Comparison of ENCODE assay signal across 10 cellular contexts in the genomic region with DNA sequence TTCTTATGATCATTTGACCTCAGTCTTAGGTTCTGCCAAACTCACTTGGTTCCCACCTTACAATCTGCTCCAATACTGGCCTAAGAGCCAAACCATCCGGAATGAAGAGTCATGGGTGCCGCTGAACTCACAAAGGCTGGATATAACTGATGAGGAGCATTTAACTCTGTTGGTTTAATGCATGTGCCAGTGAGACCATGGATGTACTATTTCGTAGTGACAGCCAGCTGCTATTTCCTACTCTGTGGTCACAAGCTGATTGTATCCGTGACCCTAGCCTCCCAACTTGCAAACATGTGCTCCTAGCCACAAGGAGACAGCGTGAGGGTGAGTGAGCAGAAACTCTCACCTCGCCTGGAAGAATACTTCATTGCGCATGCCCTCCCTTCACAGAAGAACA.
DNase-seq lines count a peak whose midpoint lies in the region; ATAC-seq, FAIRE-seq and TF ChIP-seq lines count a peak whose summit lies in the region.
"Had no signal": no experiment of that assay in that cellular context is flagged by ENCODE, and none has a peak within 500 bp of the region (broad histone marks: within the 10 kb centered on the region; RNA-seq: fewer than 3 reads in every experiment).

No MANE protein-coding gene starts in this region.

- no peak overlapping the region for H3K9ac ChIP-seq in H1 (replicated peaks in 1 of 4; ENCODE audit: extremely low read depth in 1 of 4, low read depth in 3 of 4, low read length in 3 of 4)

- no peak overlapping the region for H2AK5ac ChIP-seq in H1 (ENCODE audit: low read depth, low read length)

- H4K8ac ChIP-seq in H1 (ENCODE audit: extremely low read depth, insufficient read depth, low read length), result no peak overlapping the region

- no peak overlapping the region for H2AFZ ChIP-seq in H1 (ENCODE audit: low read length)

- H2BK12ac ChIP-seq in H1 (ENCODE audit: low read depth, low read length), result peak overlapping the region; percentile 65; the same call in 1 of the 2 replicates

- H3K23ac ChIP-seq in H1 (ENCODE audit: insufficient read length), result no peak overlapping the region

- in situ Hi-C loops in KBM-7 (cut with MboI; ENCODE audit: low pct_unique_long_range_greater_than_20kb, low sequenced_read_pairs), result no loop called here

- H4K5ac ChIP-seq in H1 (ENCODE audit: insufficient read length, low read depth, low read length), result no peak overlapping the region

- H3K4ac ChIP-seq in H1 (replicated peaks; ENCODE audit: insufficient read length, low read depth, low read length), result no peak overlapping the region

- CTCF ChIA-PET in H1 (lab: Charles Lee; ENCODE audit: partially characterized antibody), result interaction anchor here (0.6 to 4.1 kb wide), 7 partner anchors 8 to 258 kb away, joined by 3 to 21 read pairs (median 5); no protein-coding TSS in a partner anchor

- H3K4me2 ChIP-seq in H1 (ENCODE audit: insufficient read depth in 1 of 2, low read depth in 2 of 2, low read length in 2 of 2), result no peak overlapping the region

- no peak overlapping the region for H4K91ac ChIP-seq in H1 (replicated peaks; ENCODE audit: insufficient read length, low read length)

- 85% methylated on average over 7 of the region's 7 CpGs; no CpG with 5 or more reads in 1 of the 2 experiments for WGBS in H1 (ENCODE audit: extremely low coverage in 1 of 2, insufficient coverage in 1 of 2, insufficient read length in 1 of 2, insufficient replicate concordance in 2 of 2, low coverage in 1 of 2, low lambda C conversion rate in 2 of 2, missing lambda C conversion rate in 1 of 2), 2 experiments

- TF ChIP-seq CTCF in H1 (IDR thresholded peaks at IDR 0.05; ENCODE audit: control extremely low read depth in 1 of 3, insufficient read depth in 1 of 3, low read depth in 1 of 3, low read length in 3 of 3), result no peak
- no peak for TF ChIP-seq CTCF in retinal pigment epithelial cell (conservative IDR thresholded peaks at IDR 0.05; ENCODE audit: low read depth, low read length)
- TF ChIP-seq CTCF in omental fat pad (IDR thresholded peaks at IDR 0.05), result no peak

- H3K14ac ChIP-seq in H1 (ENCODE audit: insufficient read length), result peak overlapping the region; percentile 80

- peak; percentile 43 for ATAC-seq in GM18858 (IDR thresholded peaks at IDR 0.05; ENCODE audit: unreplicated experiment)
- no peak for ATAC-seq in GM21526 (IDR thresholded peaks at IDR 0.05; ENCODE audit: low FRiP score, unreplicated experiment)
- no peak for ATAC-seq in omental fat pad (ENCODE audit: low FRiP score)

- H3K18ac ChIP-seq in H1 (ENCODE audit: extremely low read depth, low read length), result no peak overlapping the region

- no peaks in the 10 kb centered on the region for H3K36me3 ChIP-seq in H1 (ENCODE audit: control insufficient read depth in 2 of 4, insufficient read depth in 4 of 4, low read length in 3 of 4)

- H2BK15ac ChIP-seq in H1 (ENCODE audit: low read length), result no peak overlapping the region

- no peaks in the 10 kb centered on the region for H3K79me2 ChIP-seq in H1 (ENCODE audit: control insufficient read depth in 1 of 2, insufficient read depth in 2 of 2, low read length in 2 of 2)

- TF ChIP-seq POLR2A in H1 (IDR thresholded peaks at IDR 0.05; ENCODE audit: control extremely low read depth in 1 of 2, low read depth in 2 of 2, low read length in 2 of 2), result no peak

- H3K4me3 ChIP-seq in H1 (ENCODE audit: extremely low read depth in 1 of 4, insufficient read depth in 2 of 4, low read depth in 3 of 4, low read length in 4 of 4) (no peak overlapping the region), retinal pigment epithelial cell (ENCODE audit: low read length) (peak overlapping the region; percentile 1)
- H3K4me3 ChIP-seq: pancreas had no signal

- DNase-seq in KBM-7 (peak; percentile 24), H1 (ENCODE audit: low read depth in 1 of 2, low spot score in 2 of 2) (no peak), retinal pigment epithelial cell (ENCODE audit: low read depth) (peak; percentile 61), NCI-H1105 treated with DMSO at 0.1 percent for 48 hours (lab: John Stamatoyannopoulos, UW) (no peak), omental fat pad (ENCODE audit: low spot score) (no peak), NCI-H446 treated with DMSO at 0.1 percent for 48 hours (lab: John Stamatoyannopoulos, UW) (no peak)
- DNase-seq: activated naive CD8-positive, alpha-beta T cell treated with anti-CD3 and anti-CD28 coated beads, Interleukin-2, amount 10 ng/mL, durations not matched to agents 7 days and 5 days; pancreas had no signal

- no peak for TF ChIP-seq RAD21 in H1 (IDR thresholded peaks at IDR 0.05 in 1 of 2, conservative IDR thresholded peaks at IDR 0.05 in 1 of 2; ENCODE audit: low read depth in 2 of 2, low read length in 2 of 2)

- H3K27me3 ChIP-seq in H1 (replicated peaks in 1 of 4; ENCODE audit: control insufficient read depth in 3 of 4, extremely low read depth in 1 of 4, insufficient read depth in 3 of 4, low read length in 3 of 4), result no peaks in the 10 kb centered on the region
- H3K27me3 ChIP-seq: pancreas had no signal

- FAIRE-seq in H1 (lab: Jason Lieb, UNC), result no peak
- FAIRE-seq: pancreas had no signal

- H2BK20ac ChIP-seq in H1 (ENCODE audit: low read length), result no peak overlapping the region

- H3K27ac ChIP-seq in H1 (ENCODE audit: low read depth, low read length), result no peak overlapping the region

- no peaks in the 10 kb centered on the region for H3K79me1 ChIP-seq in H1 (ENCODE audit: low read depth, low read length)

- no peak for TF ChIP-seq EP300 in H1 (IDR thresholded peaks at IDR 0.05; ENCODE audit: borderline replicate concordance in 1 of 2, low read depth in 2 of 2, low read length in 2 of 2)

- H3K9me3 ChIP-seq in H1 (ENCODE audit: insufficient read depth in 2 of 2, low read depth in 1 of 2, low read length in 1 of 2), result no peaks in the 10 kb centered on the region
- H3K9me3 ChIP-seq: pancreas had no signal

- peaks cover 0 to 5% (median 1%) of the 10 kb centered on the region in 4 experiments; a peak in 2 of 7 replicates for H3K4me1 ChIP-seq in H1 (replicated peaks in 1 of 4; ENCODE audit: control insufficient read depth in 3 of 4, insufficient read depth in 4 of 4, low read length in 3 of 4)

- H3K56ac ChIP-seq in H1 (replicated peaks; ENCODE audit: insufficient read length, low read depth, low read length), result no peak overlapping the region

- no peaks in the 10 kb centered on the region; the same call in 1 of the 2 replicates for H3K23me2 ChIP-seq in H1 (ENCODE audit: low read depth, low read length)

- no peak overlapping the region for H2BK5ac ChIP-seq in H1 (ENCODE audit: low read depth, low read length)

- no peak overlapping the region for H2BK120ac ChIP-seq in H1 (replicated peaks; ENCODE audit: low read depth, low read length)

- POLR2A ChIA-PET in H1 (lab: Charles Lee; ENCODE audit: partially characterized antibody), result no interaction called here

- no peaks in the 10 kb centered on the region for H4K20me1 ChIP-seq in H1 (replicated peaks in 1 of 2; ENCODE audit: control insufficient read depth in 1 of 2, insufficient read depth in 2 of 2, low read length in 2 of 2)

TF ChIP-seq in H1, 55 proteins besides CTCF, POLR2A, EP300 and RAD21:
- TF ChIP-seq POU5F1 (IDR thresholded peaks at IDR 0.05; ENCODE audit: low read depth, low read length) (no peak), HDAC6 (IDR thresholded peaks at IDR 0.05; ENCODE audit: low read depth, low read length) (no peak), RBBP5 (IDR thresholded peaks at IDR 0.05; ENCODE audit: borderline replicate concordance, low read depth, low read length) (no peak)
TF ChIP-seq in H1: peak in this region for 0.

Comparison
In these comparisons a context has a peak if more than half of its experiments do, and no peak if none do; other contexts are left out.
1. DNase-seq: peak in KBM-7 (single experiment) and retinal pigment epithelial cell (single experiment); none in H1 (0 of 2), NCI-H1105 treated with DMSO at 0.1 percent for 48 hours (single experiment), omental fat pad (single experiment) and NCI-H446 treated with DMSO at 0.1 percent for 48 hours (single experiment).